12 cellular contexts compared by ENCODE assay signal in the genomic region with DNA sequence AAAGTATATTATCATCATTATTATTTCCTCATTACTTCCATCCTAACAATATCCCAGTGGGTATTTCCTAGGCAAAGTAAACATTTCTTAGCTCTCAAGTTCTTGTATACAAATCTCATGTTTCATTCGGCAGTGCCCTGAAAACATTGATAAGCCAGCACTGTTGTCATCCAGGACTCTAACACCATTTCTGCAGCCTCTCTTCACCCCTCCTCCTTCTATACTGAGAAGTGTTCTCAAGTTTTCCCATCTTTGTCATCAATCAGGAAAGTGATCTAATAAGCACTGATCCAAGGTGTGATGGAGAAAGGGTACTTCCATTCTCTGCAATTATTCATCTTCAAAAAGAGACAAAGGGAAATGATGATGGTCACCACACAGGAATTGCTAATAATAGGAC.
A peak's percentile ranks its signal among the peaks of the same experiment; 100 is the strongest.
DNase-seq lines count a peak whose midpoint lies in the region; ATAC-seq and TF ChIP-seq lines count a peak whose summit lies in the region.
"Had no signal": no experiment of that assay in that cellular context is flagged by ENCODE, and none has a peak within 500 bp of the region (broad histone marks: within the 10 kb centered on the region; RNA-seq: fewer than 3 reads in every experiment).

No MANE protein-coding gene starts in this region.

- H3K9me2 ChIP-seq in MM.1S (replicated peaks; ENCODE audit: insufficient read depth, low read length) = no peaks in the 10 kb centered on the region

- ATAC-seq in left ventricle myocardium superior = peak; percentile 8
- no peak for ATAC-seq in HG03025 (IDR thresholded peaks at IDR 0.05; ENCODE audit: low FRiP score, unreplicated experiment)

- no peaks in the 10 kb centered on the region for H3F3A ChIP-seq in MM.1S (ENCODE audit: insufficient read depth, low read length)

- no peak for TF ChIP-seq CTCF in ascending aorta (IDR thresholded peaks at IDR 0.05)
- TF ChIP-seq CTCF in sigmoid colon (IDR thresholded peaks at IDR 0.05) = no peak
- TF ChIP-seq CTCF in MM.1S (IDR thresholded peaks at IDR 0.05; ENCODE audit: low read length) = no peak

- H3K36me3 ChIP-seq in ACC112 (ENCODE audit: insufficient read depth, low read length) (no peaks in the 10 kb centered on the region), ascending aorta (no peaks in the 10 kb centered on the region), sigmoid colon (no peaks in the 10 kb centered on the region), MM.1S (replicated peaks; ENCODE audit: insufficient read depth, low read length) (no peaks in the 10 kb centered on the region)
- H3K36me3 ChIP-seq: left lung had no signal

- H3K79me2 ChIP-seq in ACC112 (ENCODE audit: control insufficient read depth, insufficient read depth, low read length, unreplicated experiment) = no peaks in the 10 kb centered on the region
- H3K79me2 ChIP-seq in MM.1S (ENCODE audit: low read length) = no peaks in the 10 kb centered on the region

- H3K4me3 ChIP-seq in ACC112 (ENCODE audit: low read depth, low read length) = peak overlapping the region; percentile 43
- peak overlapping the region; percentile 27 to 32 for H3K4me3 ChIP-seq in ascending aorta
- no peak overlapping the region for H3K4me3 ChIP-seq in sigmoid colon
- H3K4me3 ChIP-seq in MM.1S (ENCODE audit: low read length) = no peak overlapping the region
- H3K4me3 ChIP-seq: left lung had no signal

- H3K27ac ChIP-seq in ACC112 (ENCODE audit: low read depth, low read length) (peak overlapping the region; percentile 93), ascending aorta (peak overlapping the region; percentile 69 to 83), sigmoid colon (peak overlapping the region; percentile 58 to 74 (median 64)), MM.1S (ENCODE audit: low read length) (no peak overlapping the region)

- no peak overlapping the region for H3K9ac ChIP-seq in MM.1S (ENCODE audit: low read length)

- no peak for DNase-seq in ascending aorta (ENCODE audit: low spot score in 2 of 2)
- no peak for DNase-seq in left ventricle myocardium superior
- DNase-seq in sigmoid colon = no peak
- no peak for DNase-seq in SW 1271 (lab: John Stamatoyannopoulos, UW)
- no peak for DNase-seq in NCI-H146 treated with DMSO at 0.1 percent for 48 hours (lab: John Stamatoyannopoulos, UW; ENCODE audit: unreplicated experiment)
- no peak for DNase-seq in MM.1S
- DNase-seq: activated CD4-positive, alpha-beta T cell treated with anti-CD3 and anti-CD28 coated beads, Interleukin-2, amount 10 ng/mL, durations not matched to agents 24 days and 14 days; H9; left lung; NCI-H146 had no signal

- H3K4me1 ChIP-seq in ACC112 (ENCODE audit: control insufficient read depth, insufficient read depth, low read length, unreplicated experiment) = peaks cover 52% of the 10 kb centered on the region
- peaks cover 6 to 35% of the 10 kb centered on the region in 2 donors for H3K4me1 ChIP-seq in ascending aorta
- peaks cover 0 to 50% (median 39%) of the 10 kb centered on the region in 4 donors for H3K4me1 ChIP-seq in sigmoid colon
- no peaks in the 10 kb centered on the region for H3K4me1 ChIP-seq in MM.1S (ENCODE audit: low read length)

- TF ChIP-seq POLR2A in sigmoid colon (IDR thresholded peaks at IDR 0.05) = no peak

- H3K27me3 ChIP-seq in ACC112 (ENCODE audit: insufficient read depth, low read length) (no peaks in the 10 kb centered on the region), ascending aorta (no peaks in the 10 kb centered on the region), sigmoid colon (no peaks in the 10 kb centered on the region), MM.1S (replicated peaks; ENCODE audit: insufficient read depth, low read length) (no peaks in the 10 kb centered on the region)
- H3K27me3 ChIP-seq: left lung had no signal

- H3K4me2 ChIP-seq in MM.1S (ENCODE audit: low read depth, low read length) = no peak overlapping the region

- H3K9me3 ChIP-seq in ascending aorta (no peaks in the 10 kb centered on the region), sigmoid colon (no peaks in the 10 kb centered on the region), MM.1S (replicated peaks; ENCODE audit: insufficient read depth, low read length) (no peaks in the 10 kb centered on the region)
- H3K9me3 ChIP-seq: left lung had no signal

- TF ChIP-seq EP300 in sigmoid colon (IDR thresholded peaks at IDR 0.05) = no peak

- WGBS in sigmoid colon, 2 donors = 56 to 62% methylated on average over 1 of the region's 1 CpG

- H2AFZ ChIP-seq in ACC112 (ENCODE audit: low read length, unreplicated experiment) (no peak overlapping the region), MM.1S (ENCODE audit: low read length) (no peak overlapping the region)

- no peaks in the 10 kb centered on the region for H4K20me1 ChIP-seq in MM.1S (ENCODE audit: insufficient read depth, low read length)

- intact Hi-C loops in ascending aorta (cut with DNase I) (loop anchor here (5.0 kb wide), 1 partner anchor 314 kb away; a partner anchor contains a TSS), left ventricle myocardium superior (cut with micrococcal nuclease) (no loop called here), sigmoid colon (cut with DNase I) (no loop called here)

Comparison
In these comparisons a context has a peak if more than half of its experiments do, and no peak if none do; other contexts are left out.
1. H3K4me3 ChIP-seq: peak in ACC112 (single experiment) and ascending aorta (2 of 2); none in sigmoid colon (0 of 4) and MM.1S (single experiment).